Comparison of ENCODE assay signal across 2 cellular contexts in genomic region chr16:10896723-10897122, GRCh38.
TF ChIP-seq lines count a peak whose summit lies in the region.

No MANE protein-coding gene starts in this region.

TF ChIP-seq in GM12878, 131 proteins besides CTCF, POLR2A, EP300 and RAD21 (continues in another document):
- TF ChIP-seq ZNF622 (IDR thresholded peaks at IDR 0.05): no peak
- TF ChIP-seq TCF12 (IDR thresholded peaks at IDR 0.05; ENCODE audit: low read depth, low read length): no peak
- TF ChIP-seq TBL1XR1 (IDR thresholded peaks at IDR 0.05; ENCODE audit: low read depth, low read length): no peak
- TF ChIP-seq ZBTB40 (IDR thresholded peaks at IDR 0.05; ENCODE audit: borderline replicate concordance): no peak
- TF ChIP-seq CBX5 (IDR thresholded peaks at IDR 0.05; ENCODE audit: low read depth): no peak
- no peak for TF ChIP-seq USF1 (IDR thresholded peaks at IDR 0.05; ENCODE audit: borderline replicate concordance, extremely low read length, insufficient read depth, low read depth, low read length)
- TF ChIP-seq CHD4 (IDR thresholded peaks at IDR 0.05): no peak
- no peak for TF ChIP-seq BMI1 (IDR thresholded peaks at IDR 0.05; ENCODE audit: borderline replicate concordance)
- no peak for TF ChIP-seq E2F4 (IDR thresholded peaks at IDR 0.05; ENCODE audit: low read depth, low read length)
- TF ChIP-seq TCF3 (IDR thresholded peaks at IDR 0.05; ENCODE audit: borderline replicate concordance, insufficient read depth, low read depth, low read length): no peak
- TF ChIP-seq RAD51 (IDR thresholded peaks at IDR 0.05): no peak
- TF ChIP-seq SPI1 (IDR thresholded peaks at IDR 0.05; ENCODE audit: borderline replicate concordance, insufficient read depth, low read depth, low read length): peak; percentile 58; the same call in 1 of the 2 replicates
- TF ChIP-seq MYB (IDR thresholded peaks at IDR 0.05; ENCODE audit: borderline replicate concordance, low read depth, low read length): no peak
- no peak for TF ChIP-seq JUND (IDR thresholded peaks at IDR 0.05; ENCODE audit: low read depth, low read length)
- TF ChIP-seq MLLT1 (IDR thresholded peaks at IDR 0.05): no peak
- TF ChIP-seq GATAD2B (conservative IDR thresholded peaks at IDR 0.05; ENCODE audit: low read depth): no peak
- TF ChIP-seq SP1 (IDR thresholded peaks at IDR 0.05; ENCODE audit: low read depth, low read length): no peak
- no peak for TF ChIP-seq RELA (IDR thresholded peaks at IDR 0.05; ENCODE audit: borderline replicate concordance, partially characterized antibody)
- TF ChIP-seq RB1 (IDR thresholded peaks at IDR 0.05; ENCODE audit: borderline replicate concordance): no peak
- no peak for TF ChIP-seq TAF1 (IDR thresholded peaks at IDR 0.05; ENCODE audit: borderline replicate concordance, low read depth, low read length)
- TF ChIP-seq DPF2 (IDR thresholded peaks at IDR 0.05): 0 out of 2 replicates have a peak, but pooled peaks have one; percentile 44
- TF ChIP-seq LARP7 (IDR thresholded peaks at IDR 0.05): no peak
- no peak for TF ChIP-seq WRNIP1 (IDR thresholded peaks at IDR 0.05; ENCODE audit: borderline replicate concordance, low read depth, low read length)
- TF ChIP-seq ETV6 (conservative IDR thresholded peaks at IDR 0.05 in 1 of 2, IDR thresholded peaks at IDR 0.05 in 1 of 2; ENCODE audit: borderline replicate concordance in 1 of 2, low read depth in 1 of 2): peak in 1 of 2 experiments; percentile 54; a peak in 1 of 4 replicates
- TF ChIP-seq SUZ12 (IDR thresholded peaks at IDR 0.05; ENCODE audit: unreplicated experiment): no peak
- peak; percentile 10; the same call in 1 of the 2 replicates for TF ChIP-seq SMARCA5 (IDR thresholded peaks at IDR 0.05)
- TF ChIP-seq IKZF2 (IDR thresholded peaks at IDR 0.05): no peak
- TF ChIP-seq MTA2 (IDR thresholded peaks at IDR 0.05; ENCODE audit: low read depth): no peak
- TF ChIP-seq NR2C2 (IDR thresholded peaks at IDR 0.05; ENCODE audit: borderline replicate concordance, control insufficient read depth, insufficient read length, low read depth): no peak

TF ChIP-seq in GM23338, 12 proteins besides CTCF, POLR2A, EP300 and RAD21:
- no peak for TF ChIP-seq ETS1 (IDR thresholded peaks at IDR 0.05)
- no peak for TF ChIP-seq ZNF331 (CRISPR knock-in tag; IDR thresholded peaks at IDR 0.05; ENCODE audit: low read depth)
- TF ChIP-seq EZH2phosphoT487 (IDR thresholded peaks at IDR 0.05; ENCODE audit: unreplicated experiment): no peak
- TF ChIP-seq JUNB (IDR thresholded peaks at IDR 0.05; ENCODE audit: unreplicated experiment): no peak
- no peak for TF ChIP-seq ZNF462 (CRISPR knock-in tag; IDR thresholded peaks at IDR 0.05)
- TF ChIP-seq EZH2 (IDR thresholded peaks at IDR 0.05; ENCODE audit: low read depth, unreplicated experiment): no peak
- no peak for TF ChIP-seq STAT1 (IDR thresholded peaks at IDR 0.05; ENCODE audit: unreplicated experiment)
- no peak for TF ChIP-seq ZNF114 (CRISPR knock-in tag; IDR thresholded peaks at IDR 0.05)
- no peak for TF ChIP-seq CREB1 (CRISPR knock-in tag; IDR thresholded peaks at IDR 0.05; ENCODE audit: low read depth)
- no peak for TF ChIP-seq POLR2AphosphoS5 (IDR thresholded peaks at IDR 0.05; ENCODE audit: low read depth)
- no peak for TF ChIP-seq NANOG (IDR thresholded peaks at IDR 0.05; ENCODE audit: borderline replicate concordance)
- no peak for TF ChIP-seq REST (IDR thresholded peaks at IDR 0.05; ENCODE audit: unreplicated experiment)
